In genomic region chr2:445896-446295, GRCh38 we compare ENCODE assay signal across 21 cellular contexts.
DNase-seq lines count a peak whose midpoint lies in the region; ATAC-seq and TF ChIP-seq lines count a peak whose summit lies in the region.
"Had no signal": no experiment of that assay in that cellular context is flagged by ENCODE, and none has a peak within 500 bp of the region (broad histone marks: within the 10 kb centered on the region; RNA-seq: fewer than 3 reads in every experiment).

No MANE protein-coding gene starts in this region.

- no peak for ATAC-seq in stimulated activated memory B cell treated with anti-CD40 and anti-IgM and Interleukin-4, amounts not matched to agents 10 μg/mL and 1 μg/mL and 100 μg/mL, for 72 hours
- no peak for ATAC-seq in GM18520 (IDR thresholded peaks at IDR 0.05; ENCODE audit: unreplicated experiment)

- H3K27me3 ChIP-seq in HAP-1 (ENCODE audit: low read depth) (no peaks in the 10 kb centered on the region), brain microvascular endothelial cell (replicated peaks) (no peaks in the 10 kb centered on the region)
- H3K27me3 ChIP-seq: BE2C, MG63 had no signal

- H3K4me1 ChIP-seq in HAP-1, result no peaks in the 10 kb centered on the region
- H3K4me1 ChIP-seq: BE2C had no signal

- no peaks in the 10 kb centered on the region for H3K36me3 Mint-ChIP-seq in glutamatergic neuron (ENCODE audit: unreplicated experiment)
- no peaks in the 10 kb centered on the region for H3K36me3 Mint-ChIP-seq in stimulated activated memory B cell treated with anti-CD40 and anti-IgM and Interleukin-4, amounts not matched to agents 10 μg/mL and 1 μg/mL and 100 μg/mL, for 72 hours
- H3K36me3 Mint-ChIP-seq: CD8-positive, alpha-beta T cell had no signal

- peaks cover 28% of the 10 kb centered on the region for H3K4me1 Mint-ChIP-seq in glutamatergic neuron (ENCODE audit: low read depth, unreplicated experiment)
- H3K4me1 Mint-ChIP-seq in stimulated activated memory B cell treated with anti-CD40 and anti-IgM and Interleukin-4, amounts not matched to agents 10 μg/mL and 1 μg/mL and 100 μg/mL, for 72 hours, result peaks cover 47% of the 10 kb centered on the region

- in situ Hi-C loops in HAP-1 (cut with MboI; ENCODE audit: low sequenced_read_pairs) (no loop called here), brain microvascular endothelial cell (cut with HindIII; ENCODE audit: low pct_ligation_motif_present, low sequenced_read_pairs) (no loop called here)

- H3K36me3 ChIP-seq in HAP-1 (replicated peaks), result no peaks in the 10 kb centered on the region
- H3K36me3 ChIP-seq in brain microvascular endothelial cell (replicated peaks), result no peaks in the 10 kb centered on the region
- H3K36me3 ChIP-seq: BE2C, MG63 had no signal

- H3K4me3 Mint-ChIP-seq in glutamatergic neuron (ENCODE audit: unreplicated experiment), result peak overlapping the region; percentile 13
- no peak overlapping the region for H3K4me3 Mint-ChIP-seq in stimulated activated memory B cell treated with anti-CD40 and anti-IgM and Interleukin-4, amounts not matched to agents 10 μg/mL and 1 μg/mL and 100 μg/mL, for 72 hours
- H3K4me3 Mint-ChIP-seq: H9 had no signal

- no peaks in the 10 kb centered on the region for H3K9me3 ChIP-seq in HAP-1
- H3K9me3 ChIP-seq: BE2C, MG63 had no signal

- H3K27ac Mint-ChIP-seq in glutamatergic neuron (ENCODE audit: unreplicated experiment), result peak overlapping the region; percentile 67
- peak overlapping the region; percentile 80 for H3K27ac Mint-ChIP-seq in stimulated activated memory B cell treated with anti-CD40 and anti-IgM and Interleukin-4, amounts not matched to agents 10 μg/mL and 1 μg/mL and 100 μg/mL, for 72 hours
- H3K27ac Mint-ChIP-seq: H9 had no signal

- TF ChIP-seq CTCF in glutamatergic neuron (IDR thresholded peaks at IDR 0.05; ENCODE audit: partially characterized antibody, unreplicated experiment), result no peak
- no peak for TF ChIP-seq CTCF in brain microvascular endothelial cell (IDR thresholded peaks at IDR 0.05; ENCODE audit: low read depth, low read length, missing control alignments)

- no peak overlapping the region for H3K27ac ChIP-seq in brain microvascular endothelial cell
- H3K27ac ChIP-seq: SK-N-MC had no signal

- peaks cover 6% of the 10 kb centered on the region for H3K27me3 Mint-ChIP-seq in glutamatergic neuron (ENCODE audit: unreplicated experiment)
- no peaks in the 10 kb centered on the region for H3K27me3 Mint-ChIP-seq in stimulated activated memory B cell treated with anti-CD40 and anti-IgM and Interleukin-4, amounts not matched to agents 10 μg/mL and 1 μg/mL and 100 μg/mL, for 72 hours

- H3K4me3 ChIP-seq in HAP-1 (no peak overlapping the region), brain microvascular endothelial cell (ENCODE audit: low read depth, low read length) (no peak overlapping the region)
- H3K4me3 ChIP-seq: MG63, SK-N-MC had no signal

- peaks cover 4% of the 10 kb centered on the region for H3K9me3 Mint-ChIP-seq in glutamatergic neuron (ENCODE audit: unreplicated experiment)
- no peaks in the 10 kb centered on the region for H3K9me3 Mint-ChIP-seq in stimulated activated memory B cell treated with anti-CD40 and anti-IgM and Interleukin-4, amounts not matched to agents 10 μg/mL and 1 μg/mL and 100 μg/mL, for 72 hours
- H3K9me3 Mint-ChIP-seq: CD8-positive, alpha-beta T cell; H9 had no signal

- peak; percentile 10 for DNase-seq in NCI-H146 (lab: John Stamatoyannopoulos, UW)
- DNase-seq in NCI-H146 treated with DMSO at 0.1 percent for 48 hours (lab: John Stamatoyannopoulos, UW; ENCODE audit: unreplicated experiment), result no peak
- peak; percentile 37 to 82 for DNase-seq in NCI-H2081 (lab: John Stamatoyannopoulos, UW)
- no peak for DNase-seq in glutamatergic neuron
- no peak for DNase-seq in HAP-1 (ENCODE audit: low spot score in 2 of 2)
- no peak for DNase-seq in brain microvascular endothelial cell
- DNase-seq: BE2C, DMS53, H9, Kasumi-1, MG63, NCI-H1048, NCI-H187, NCI-H2171, NCI-H446, NCI-H774, SHP77 had no signal

Comparison
In these comparisons a context has a peak if more than half of its experiments do, and no peak if none do; other contexts are left out.
1. DNase-seq: peak in NCI-H146 (single experiment) and NCI-H2081 (2 of 2); none in NCI-H146 treated with DMSO at 0.1 percent for 48 hours (single experiment), glutamatergic neuron (single experiment), HAP-1 (0 of 2) and brain microvascular endothelial cell (single experiment).